ENCODE assay signal across 24 cellular contexts in genomic region chr5:98157368-98157767, GRCh38.
"Had no signal": no experiment of that assay in that cellular context is flagged by ENCODE, and none has a peak within 500 bp of the region (broad histone marks: within the 10 kb centered on the region; RNA-seq: fewer than 3 reads in every experiment).

No MANE protein-coding gene starts in this region.

- DNase-seq: activated CD4-positive, alpha-beta memory T cell treated with anti-CD3 and anti-CD28 coated beads for 36 hours; activated CD4-positive, alpha-beta T cell treated with anti-CD3 and anti-CD28 coated beads, Interleukin-2, amount 10 ng/mL, durations not matched to agents 7 days and 5 days; activated CD4-positive, CD25-positive, alpha-beta regulatory T cell; activated CD8-positive, alpha-beta memory T cell treated with anti-CD3 and anti-CD28 coated beads for 24 hours; activated gamma-delta T cell; activated naive CD4-positive, alpha-beta T cell treated with anti-CD3 and anti-CD28 coated beads for 36 hours; activated T-cell treated with anti-CD3 and anti-CD28 coated beads, Interleukin-2, amount 50 U/mL, for 4 hours; amygdala; central memory CD4-positive, alpha-beta T cell; KBM-7; NCI-H1092; NCI-H1417; NCI-H1930; NCI-H2171; NCI-H2227 treated with DMSO at 0.1 percent for 48 hours; NCI-H446 treated with DMSO at 0.1 percent for 48 hours; NCI-H524 treated with DMSO at 0.1 percent for 48 hours; NCI-H774; PC-9; SHP77 treated with DMSO at 0.1 percent for 48 hours; T-helper 17 cell; T1000 had no signal

- H3K4me3 Mint-ChIP-seq: activated CD4-positive, alpha-beta memory T cell treated with anti-CD3 and anti-CD28 coated beads for 36 hours; activated CD4-positive, alpha-beta T cell treated with anti-CD3 and anti-CD28 coated beads, Interleukin-2, amount 10 ng/mL, durations not matched to agents 7 days and 5 days; activated naive CD4-positive, alpha-beta T cell treated with anti-CD3 and anti-CD28 coated beads for 36 hours; activated naive CD8-positive, alpha-beta T cell; activated T-cell treated with anti-CD3 and anti-CD28 coated beads, Interleukin-2, amount 50 U/mL, for 4 hours; brain; T-helper 17 cell had no signal

- H3K36me3 Mint-ChIP-seq: activated CD4-positive, alpha-beta memory T cell treated with anti-CD3 and anti-CD28 coated beads for 36 hours; activated naive CD8-positive, alpha-beta T cell; brain had no signal

- H3K9me3 Mint-ChIP-seq: activated CD4-positive, alpha-beta memory T cell treated with anti-CD3 and anti-CD28 coated beads for 36 hours; activated CD4-positive, alpha-beta T cell treated with anti-CD3 and anti-CD28 coated beads, Interleukin-2, amount 10 ng/mL, durations not matched to agents 7 days and 5 days; activated naive CD4-positive, alpha-beta T cell treated with anti-CD3 and anti-CD28 coated beads for 36 hours; activated T-cell treated with anti-CD3 and anti-CD28 coated beads, Interleukin-2, amount 50 U/mL, for 4 hours; brain had no signal

- H2AFZ ChIP-seq: PC-9 had no signal

- H3K27me3 Mint-ChIP-seq: activated CD4-positive, alpha-beta memory T cell treated with anti-CD3 and anti-CD28 coated beads for 36 hours; activated CD4-positive, alpha-beta T cell treated with anti-CD3 and anti-CD28 coated beads, Interleukin-2, amount 10 ng/mL, durations not matched to agents 7 days and 5 days; activated naive CD8-positive, alpha-beta T cell; T-helper 17 cell had no signal

- ATAC-seq: activated T-cell treated with anti-CD3 and anti-CD28 coated beads, Interleukin-2, amount 50 U/mL, for 4 hours; T-helper 17 cell had no signal

- H3K27ac ChIP-seq: PC-9 had no signal

- H3K4me2 ChIP-seq: PC-9 had no signal

- H3K27ac Mint-ChIP-seq: activated CD4-positive, alpha-beta memory T cell treated with anti-CD3 and anti-CD28 coated beads for 36 hours; activated CD4-positive, alpha-beta T cell treated with anti-CD3 and anti-CD28 coated beads, Interleukin-2, amount 10 ng/mL, durations not matched to agents 7 days and 5 days; activated naive CD4-positive, alpha-beta T cell treated with anti-CD3 and anti-CD28 coated beads for 36 hours; activated naive CD8-positive, alpha-beta T cell; brain; T-helper 17 cell had no signal

- H3K4me1 Mint-ChIP-seq: activated CD4-positive, alpha-beta T cell treated with anti-CD3 and anti-CD28 coated beads, Interleukin-2, amount 10 ng/mL, durations not matched to agents 7 days and 5 days; brain; T-helper 17 cell had no signal

- H3K4me3 ChIP-seq: PC-9 had no signal
